In the genomic region with DNA sequence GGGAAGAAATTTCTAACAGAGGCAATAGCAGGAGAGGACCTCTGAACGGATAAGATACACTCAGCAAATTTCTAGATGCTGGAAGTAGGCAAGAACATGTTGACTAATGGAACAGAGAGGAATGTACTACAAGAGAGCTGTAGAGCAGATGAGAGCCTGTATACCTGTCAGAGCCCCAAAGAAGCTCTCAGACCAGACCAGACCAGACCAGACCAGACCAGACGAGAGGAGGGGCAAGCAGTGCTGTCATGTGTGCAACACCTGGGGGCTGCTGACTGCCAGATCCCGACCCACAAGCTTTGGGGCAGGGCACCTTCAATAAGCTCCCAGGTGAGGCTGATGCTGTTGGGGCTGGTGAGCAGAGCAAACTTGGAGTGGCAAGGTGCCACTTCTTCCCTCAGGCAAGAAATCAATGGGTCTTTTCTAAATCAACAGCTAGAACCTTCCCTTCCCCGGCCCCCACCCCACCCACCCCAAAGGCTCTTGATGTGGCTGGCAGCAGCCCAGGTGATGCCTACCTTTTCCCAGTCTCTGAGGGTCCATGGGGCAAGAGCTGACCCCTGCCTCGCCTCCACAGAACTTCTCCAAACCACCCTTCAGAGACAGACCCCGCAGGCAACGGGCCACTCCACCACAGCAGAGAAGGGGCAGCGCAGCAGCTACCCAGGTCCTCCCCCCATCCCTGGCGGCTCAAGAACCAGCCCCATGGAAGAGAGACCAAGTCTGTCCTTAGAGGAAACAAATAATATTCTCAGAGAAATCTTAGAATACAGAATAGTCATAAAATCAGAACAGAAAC, we compare ENCODE assay signal across 2 cellular contexts.
TF ChIP-seq lines count a peak whose summit lies in the region.

No MANE protein-coding gene starts in this region.

TF ChIP-seq in HEK293, 187 proteins besides CTCF, POLR2A, EP300 and RAD21:
- TF ChIP-seq ZNF600 (tag by site-specific recombination; IDR thresholded peaks at IDR 0.05) (peak; percentile 64), ZNF792 (tag by site-specific recombination; IDR thresholded peaks at IDR 0.05) (no peak)

TF ChIP-seq in K562, 482 proteins besides CTCF, POLR2A, EP300 and RAD21:
- TF ChIP-seq, protein P1, sequence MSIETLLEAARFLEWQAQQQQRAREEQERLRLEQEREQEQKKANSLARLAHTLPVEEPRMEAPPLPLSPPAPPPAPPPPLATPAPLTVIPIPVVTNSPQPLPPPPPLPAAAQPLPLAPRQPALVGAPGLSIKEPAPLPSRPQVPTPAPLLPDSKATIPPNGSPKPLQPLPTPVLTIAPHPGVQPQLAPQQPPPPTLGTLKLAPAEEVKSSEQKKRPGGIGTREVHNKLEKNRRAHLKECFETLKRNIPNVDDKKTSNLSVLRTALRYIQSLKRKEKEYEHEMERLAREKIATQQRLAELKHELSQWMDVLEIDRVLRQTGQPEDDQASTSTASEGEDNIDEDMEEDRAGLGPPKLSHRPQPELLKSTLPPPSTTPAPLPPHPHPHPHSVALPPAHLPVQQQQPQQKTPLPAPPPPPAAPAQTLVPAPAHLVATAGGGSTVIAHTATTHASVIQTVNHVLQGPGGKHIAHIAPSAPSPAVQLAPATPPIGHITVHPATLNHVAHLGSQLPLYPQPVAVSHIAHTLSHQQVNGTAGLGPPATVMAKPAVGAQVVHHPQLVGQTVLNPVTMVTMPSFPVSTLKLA (conservative IDR thresholded peaks at IDR 0.05), result no peak
- no peak for TF ChIP-seq TFAM (CRISPR knock-in tag; conservative IDR thresholded peaks at IDR 0.05)
- TF ChIP-seq L3MBTL2 (IDR thresholded peaks at IDR 0.05), result no peak
- TF ChIP-seq ZNF57 (CRISPR knock-in tag; IDR thresholded peaks at IDR 0.05), result no peak
- TF ChIP-seq HCFC1 (IDR thresholded peaks at IDR 0.05; ENCODE audit: low read depth, low read length), result no peak
- TF ChIP-seq C11orf30 (IDR thresholded peaks at IDR 0.05; ENCODE audit: low read depth), result peak; percentile 42; the same call in 1 of the 2 replicates
- peak; percentile 41 for TF ChIP-seq ZNF316 (IDR thresholded peaks at IDR 0.05)
- no peak for TF ChIP-seq ZKSCAN8 (CRISPR knock-in tag; IDR thresholded peaks at IDR 0.05)
- no peak for TF ChIP-seq DPF2 (IDR thresholded peaks at IDR 0.05)
- TF ChIP-seq ZNF717 (CRISPR knock-in tag; IDR thresholded peaks at IDR 0.05), result no peak
